Comparison of ENCODE assay signal across 10 cellular contexts in genomic region chr3:146747928-146748327, GRCh38.
DNase-seq lines count a peak whose midpoint lies in the region; ATAC-seq, FAIRE-seq and TF ChIP-seq lines count a peak whose summit lies in the region.
"Had no signal": no experiment of that assay in that cellular context is flagged by ENCODE, and none has a peak within 500 bp of the region (broad histone marks: within the 10 kb centered on the region; RNA-seq: fewer than 3 reads in every experiment).

No MANE protein-coding gene starts in this region.

- TF ChIP-seq CTCF in left ventricle myocardium inferior (IDR thresholded peaks at IDR 0.05; ENCODE audit: borderline replicate concordance), result peak; percentile 58
- peak in 1 of 2 donors; percentile 47 for TF ChIP-seq CTCF in right atrium auricular region (IDR thresholded peaks at IDR 0.05)
- TF ChIP-seq CTCF in fibroblast of villous mesenchyme (IDR thresholded peaks at IDR 0.05; ENCODE audit: insufficient read depth, low read depth, low read length), result peak; percentile 36
- no peak for TF ChIP-seq CTCF in colonic mucosa (IDR thresholded peaks at IDR 0.05)

- H3K27ac ChIP-seq in left ventricle myocardium inferior (replicated peaks) (no peak overlapping the region), right atrium auricular region (no peak overlapping the region), colonic mucosa (no peak overlapping the region)
- H3K27ac ChIP-seq: Peyer's patch had no signal

- no peaks in the 10 kb centered on the region for H3K27me3 Mint-ChIP-seq in activated T-cell treated with anti-CD3 and anti-CD28 coated beads, Interleukin-2, amount 50 U/mL, for 72 hours (ENCODE audit: low read depth)

- H3K9me3 ChIP-seq in left ventricle myocardium inferior (replicated peaks) (peaks cover 10% of the 10 kb centered on the region), right atrium auricular region (no peaks in the 10 kb centered on the region), colonic mucosa (no peaks in the 10 kb centered on the region)
- H3K9me3 ChIP-seq: Peyer's patch had no signal

- ATAC-seq in activated T-cell treated with anti-CD3 and anti-CD28 coated beads, Interleukin-2, amount 50 U/mL, for 72 hours (replicated peaks in 1 of 2), result no peak
- ATAC-seq in HG03039 (IDR thresholded peaks at IDR 0.05; ENCODE audit: unreplicated experiment), result no peak

- peaks cover 0 to 2% of the 10 kb centered on the region in 2 donors for H3K36me3 Mint-ChIP-seq in activated T-cell treated with anti-CD3 and anti-CD28 coated beads, Interleukin-2, amount 50 U/mL, for 72 hours (ENCODE audit: insufficient read depth in 2 of 2)

- peaks cover 4% of the 10 kb centered on the region in 2 donors for H3K9me3 Mint-ChIP-seq in activated T-cell treated with anti-CD3 and anti-CD28 coated beads, Interleukin-2, amount 50 U/mL, for 72 hours

- peaks cover 12% of the 10 kb centered on the region for H3K4me1 ChIP-seq in left ventricle myocardium inferior
- no peaks in the 10 kb centered on the region for H3K4me1 ChIP-seq in right atrium auricular region
- H3K4me1 ChIP-seq in colonic mucosa, result no peaks in the 10 kb centered on the region
- H3K4me1 ChIP-seq: Peyer's patch had no signal

- no peaks in the 10 kb centered on the region for H3K27me3 ChIP-seq in left ventricle myocardium inferior (ENCODE audit: low read depth)
- H3K27me3 ChIP-seq in right atrium auricular region, result no peaks in the 10 kb centered on the region
- no peaks in the 10 kb centered on the region for H3K27me3 ChIP-seq in colonic mucosa
- H3K27me3 ChIP-seq: Peyer's patch had no signal

- H3K4me3 Mint-ChIP-seq in activated T-cell treated with anti-CD3 and anti-CD28 coated beads, Interleukin-2, amount 50 U/mL, for 72 hours, result no peak overlapping the region

- H3K4me1 Mint-ChIP-seq in activated T-cell treated with anti-CD3 and anti-CD28 coated beads, Interleukin-2, amount 50 U/mL, for 72 hours (ENCODE audit: low read depth), result no peaks in the 10 kb centered on the region

- H3K9ac ChIP-seq in colonic mucosa (ENCODE audit: low read depth in 2 of 2, low read length in 2 of 2), result no peak overlapping the region

- DNase-seq in left ventricle myocardium inferior (no peak), right atrium auricular region (ENCODE audit: low spot score) (no peak), RPMI7951 (ENCODE audit: low read depth) (peak; percentile 10), fibroblast of villous mesenchyme (ENCODE audit: low read depth) (peak; percentile 52), urothelium cell line (ENCODE audit: low spot score) (peak; percentile 1), colonic mucosa (no peak)
- no peak for DNase-seq in activated T-cell treated with anti-CD3 and anti-CD28 coated beads, Interleukin-2, amount 50 U/mL, for 72 hours
- DNase-seq: activated T-cell treated with anti-CD3 and anti-CD28 coated beads, Interleukin-2, amount 50 U/mL, for 48 hours; Peyer's patch had no signal

- H3K27ac Mint-ChIP-seq in activated T-cell treated with anti-CD3 and anti-CD28 coated beads, Interleukin-2, amount 50 U/mL, for 72 hours, result no peak overlapping the region

- intact Hi-C loops in left ventricle myocardium inferior (cut with micrococcal nuclease) (no loop called here), colonic mucosa (cut with DNase I) (no loop called here)

- H3K36me3 ChIP-seq in left ventricle myocardium inferior, result no peaks in the 10 kb centered on the region
- no peaks in the 10 kb centered on the region for H3K36me3 ChIP-seq in right atrium auricular region
- H3K36me3 ChIP-seq in colonic mucosa, result no peaks in the 10 kb centered on the region
- H3K36me3 ChIP-seq: Peyer's patch had no signal

- H3K4me3 ChIP-seq in left ventricle myocardium inferior (no peak overlapping the region), right atrium auricular region (no peak overlapping the region), fibroblast of villous mesenchyme (ENCODE audit: low read depth, low read length) (no peak overlapping the region), colonic mucosa (no peak overlapping the region)
- H3K4me3 ChIP-seq: Peyer's patch had no signal

- no peak for FAIRE-seq in urothelium cell line (lab: Jason Lieb, UNC)

Comparison
In these comparisons a context has a peak if more than half of its experiments do, and no peak if none do; other contexts are left out.
1. DNase-seq: peak in RPMI7951 (single experiment), fibroblast of villous mesenchyme (single experiment) and urothelium cell line (single experiment); none in left ventricle myocardium inferior (single experiment), right atrium auricular region (single experiment), colonic mucosa (single experiment) and activated T-cell treated with anti-CD3 and anti-CD28 coated beads, Interleukin-2, amount 50 U/mL, for 72 hours (0 of 2).